19 cellular contexts compared by ENCODE assay signal in genomic region chr1:15816674-15817073, GRCh38. TPM values are rescaled to one million over a fixed set of nuclear protein-coding genes. Genes with fewer than 3 reads are reported as not detected.
DNase-seq lines count a peak whose midpoint lies in the region; ATAC-seq, FAIRE-seq and TF ChIP-seq lines count a peak whose summit lies in the region.
"Had no signal": no experiment of that assay in that cellular context is flagged by ENCODE, and none has a peak within 500 bp of the region (broad histone marks: within the 10 kb centered on the region; RNA-seq: fewer than 3 reads in every experiment).

No MANE protein-coding gene starts in this region.

- H3K27ac ChIP-seq in keratinocyte (ENCODE audit: control insufficient read depth, insufficient read depth, low read length), result no peak overlapping the region
- H3K27ac ChIP-seq: 22Rv1, SJSA1 had no signal

- peak; percentile 79 for FAIRE-seq in keratinocyte (lab: Jason Lieb, UNC)
- FAIRE-seq: GM12891, HepG2 had no signal

- peak overlapping the region; percentile 18 for H3K27ac Mint-ChIP-seq in dendritic cell treated with granulocyte-macrophage colony-stimulating factor and Interleukin-4, amounts not matched to agents 40 ng/mL and 50 ng/mL, for 4 days

- H3K4me2 ChIP-seq in keratinocyte (ENCODE audit: control insufficient read depth, extremely low read depth, insufficient read depth, low read depth, low read length), result peak overlapping the region; percentile 0

- peaks cover 8% of the 10 kb centered on the region for H3K4me1 Mint-ChIP-seq in dendritic cell treated with granulocyte-macrophage colony-stimulating factor and Interleukin-4, amounts not matched to agents 40 ng/mL and 50 ng/mL, for 4 days (ENCODE audit: low read depth)

- H3K4me3 Mint-ChIP-seq in dendritic cell treated with granulocyte-macrophage colony-stimulating factor and Interleukin-4, amounts not matched to agents 40 ng/mL and 50 ng/mL, for 4 days, result no peak overlapping the region
- H3K4me3 Mint-ChIP-seq: CD14-positive monocyte had no signal

- H3K36me3 Mint-ChIP-seq in dendritic cell treated with granulocyte-macrophage colony-stimulating factor and Interleukin-4, amounts not matched to agents 40 ng/mL and 50 ng/mL, for 4 days (ENCODE audit: low read depth), result no peaks in the 10 kb centered on the region

- no peaks in the 10 kb centered on the region for H3K36me3 ChIP-seq in keratinocyte (ENCODE audit: control insufficient read depth in 2 of 2, extremely low read depth in 1 of 2, insufficient read depth in 2 of 2, low read length in 2 of 2)
- H3K36me3 ChIP-seq: SJSA1 had no signal

- no peaks in the 10 kb centered on the region for H3K27me3 Mint-ChIP-seq in dendritic cell treated with granulocyte-macrophage colony-stimulating factor and Interleukin-4, amounts not matched to agents 40 ng/mL and 50 ng/mL, for 4 days

- H4K20me1 ChIP-seq in keratinocyte (ENCODE audit: control insufficient read depth, extremely low read depth, insufficient read depth, low read length), result no peaks in the 10 kb centered on the region

- no peak overlapping the region for H2AFZ ChIP-seq in keratinocyte (ENCODE audit: control insufficient read depth, low read length)

- H3K4me1 ChIP-seq in keratinocyte (ENCODE audit: control insufficient read depth, extremely low read depth, insufficient read depth, low read length), result peaks cover 15% of the 10 kb centered on the region
- H3K4me1 ChIP-seq: Caco-2, SJSA1 had no signal

- dilution Hi-C loops in keratinocyte (cut with MboI; ENCODE audit: extremely low pct_ligation_motif_present, low sequenced_read_pairs), result no loop called here

- no peak for TF ChIP-seq CTCF in keratinocyte (optimal IDR thresholded peaks at IDR 0.05 in 1 of 3, IDR thresholded peaks at IDR 0.05 in 1 of 3, conservative IDR thresholded peaks at IDR 0.05 in 1 of 3; ENCODE audit: extremely low read depth in 1 of 3, insufficient read depth in 2 of 3, low read length in 3 of 3)

- DNase-seq in DMS 273 (lab: John Stamatoyannopoulos, UW; ENCODE audit: unreplicated experiment) (peak; percentile 64), DMS 273 treated with DMSO at 0.1 percent for 48 hours (lab: John Stamatoyannopoulos, UW) (no peak), RPMI7951 (ENCODE audit: low read depth) (peak; percentile 54), keratinocyte (ENCODE audit: low read depth, low spot score) (no peak), AG08395 (ENCODE audit: low spot score) (no peak)
- DNase-seq: Caco-2, Karpas-422, NCI-H1417, NCI-H2029 treated with DMSO at 0.1 percent for 48 hours, NCI-H524, RPMI8226 had no signal

- no peak overlapping the region for H3K9ac ChIP-seq in keratinocyte (ENCODE audit: control insufficient read depth, extremely low read depth, insufficient read depth, low read length)

- intact Hi-C loops in dendritic cell treated with granulocyte-macrophage colony-stimulating factor and Interleukin-4, amounts not matched to agents 40 ng/mL and 50 ng/mL, for 4 days (cut with micrococcal nuclease), result loop anchor here (5.0 to 10.0 kb wide), 2 partner anchors 36 to 88 kb away; no protein-coding TSS in a partner anchor

- H3K9me1 ChIP-seq in keratinocyte (ENCODE audit: control insufficient read depth, extremely low read depth, insufficient read depth, low read length), result no peaks in the 10 kb centered on the region

- H3K9me3 Mint-ChIP-seq in dendritic cell treated with granulocyte-macrophage colony-stimulating factor and Interleukin-4, amounts not matched to agents 40 ng/mL and 50 ng/mL, for 4 days, result no peaks in the 10 kb centered on the region

- H3K79me2 ChIP-seq in keratinocyte (ENCODE audit: control insufficient read depth, insufficient read depth, low read length), result no peaks in the 10 kb centered on the region

- ATAC-seq in HG02852 (IDR thresholded peaks at IDR 0.05; ENCODE audit: unreplicated experiment) (no peak), HG03175 (IDR thresholded peaks at IDR 0.05; ENCODE audit: unreplicated experiment) (no peak)

- H3K4me3 ChIP-seq in keratinocyte (ENCODE audit: control insufficient read depth in 2 of 3, extremely low read depth in 1 of 3, insufficient read depth in 2 of 3, low read depth in 1 of 3, low read length in 3 of 3), result no peak overlapping the region
- H3K4me3 ChIP-seq: SJSA1 had no signal

- no peaks in the 10 kb centered on the region for H3K27me3 ChIP-seq in keratinocyte (ENCODE audit: control insufficient read depth, extremely low read depth, insufficient read depth, low read length)
- H3K27me3 ChIP-seq: SJSA1 had no signal

- no peaks in the 10 kb centered on the region for H3K9me3 ChIP-seq in keratinocyte (ENCODE audit: control insufficient read depth, low read depth, low read length)
- H3K9me3 ChIP-seq: Caco-2, SJSA1 had no signal

RNA-seq across cellular contexts. Expression of gene UQCRHL, which starts 9.2 kb away (rescaled TPM):
- total RNA-seq in RPMI7951 (2014; rRNA removed; shearing (Covaris generic)), result 3.2 and 4.0 TPM in 2 replicates
- polyA plus RNA-seq in keratinocyte, result 2.6 to 14.0 TPM (median 4.6 TPM) in 3 replicates
- 2.5 TPM for polyA plus RNA-seq in keratinocyte (2011; ENCODE audit: low read depth)
- 6.8 and 8.4 TPM in 2 replicates for polyA plus RNA-seq in keratinocyte (2011; cell fraction: cytosol; rRNA removed)
- polyA plus RNA-seq in keratinocyte (2011; cell fraction: nucleus; rRNA removed), result 2.1 TPM in 2 replicates
- 2.6 and 4.3 TPM in 2 replicates for polyA plus RNA-seq in keratinocyte (2012; ENCODE audit: low replicate concordance)
- polyA minus RNA-seq in keratinocyte, result 0.23 to 0.77 TPM in 2 of 3 replicates, not detected in the other
- polyA minus RNA-seq in keratinocyte (2011; cell fraction: cytosol; rRNA and poly(A)+ RNA removed), result 8.2 TPM
- 0.21 TPM in 1 of 2 replicates, not detected in the other for polyA minus RNA-seq in keratinocyte (2011; cell fraction: nucleus; rRNA and poly(A)+ RNA removed)

RNA-seq across cellular contexts. Expression of gene SPEN, which starts 30.8 kb away (rescaled TPM):
- total RNA-seq in RPMI7951 (2014; rRNA removed; shearing (Covaris generic)), result 9.3 and 14.1 TPM in 2 replicates
- polyA plus RNA-seq in keratinocyte, result 4.9 to 9.1 TPM (median 8.9 TPM) in 3 replicates
- polyA plus RNA-seq in keratinocyte (2011; ENCODE audit: low read depth), result 22.5 TPM
- 6.3 and 6.9 TPM in 2 replicates for polyA plus RNA-seq in keratinocyte (2011; cell fraction: cytosol; rRNA removed)
- 46.7 and 46.9 TPM in 2 replicates for polyA plus RNA-seq in keratinocyte (2011; cell fraction: nucleus; rRNA removed)
- 25.0 and 35.6 TPM in 2 replicates for polyA plus RNA-seq in keratinocyte (2012; ENCODE audit: low replicate concordance)
- 18.8 to 84.5 TPM (median 42.0 TPM) in 3 replicates for polyA minus RNA-seq in keratinocyte
- 6.7 TPM for polyA minus RNA-seq in keratinocyte (2011; cell fraction: cytosol; rRNA and poly(A)+ RNA removed)
- polyA minus RNA-seq in keratinocyte (2011; cell fraction: nucleus; rRNA and poly(A)+ RNA removed), result 30.5 and 60.2 TPM in 2 replicates

RNA-seq across cellular contexts. Expression of gene FBLIM1, which starts 58.1 kb away (rescaled TPM):
- total RNA-seq in RPMI7951 (2014; rRNA removed; shearing (Covaris generic)), result 57.3 and 75.5 TPM in 2 replicates
- 144 to 223 TPM (median 185 TPM) in 3 replicates for polyA plus RNA-seq in keratinocyte
- polyA plus RNA-seq in keratinocyte (2011; ENCODE audit: low read depth), result 23.5 TPM
- polyA plus RNA-seq in keratinocyte (2011; cell fraction: cytosol; rRNA removed), result 117 and 227 TPM in 2 replicates
- polyA plus RNA-seq in keratinocyte (2011; cell fraction: nucleus; rRNA removed), result 304 and 450 TPM in 2 replicates
- polyA plus RNA-seq in keratinocyte (2012; ENCODE audit: low replicate concordance), result 121 and 176 TPM in 2 replicates
- 87.9 to 246 TPM (median 131 TPM) in 3 replicates for polyA minus RNA-seq in keratinocyte
- polyA minus RNA-seq in keratinocyte (2011; cell fraction: cytosol; rRNA and poly(A)+ RNA removed), result 300 TPM
- polyA minus RNA-seq in keratinocyte (2011; cell fraction: nucleus; rRNA and poly(A)+ RNA removed), result 125 and 154 TPM in 2 replicates
- polyA plus RNA-seq: CD14-positive monocyte had no signal

Comparison
In these comparisons a context has a peak if more than half of its experiments do, and no peak if none do; other contexts are left out.
1. DNase-seq: peak in DMS 273 (single experiment) and RPMI7951 (single experiment); none in DMS 273 treated with DMSO at 0.1 percent for 48 hours (single experiment), keratinocyte (single experiment) and AG08395 (single experiment).